Comparison of ENCODE assay signal across 9 cellular contexts in the genomic region with DNA sequence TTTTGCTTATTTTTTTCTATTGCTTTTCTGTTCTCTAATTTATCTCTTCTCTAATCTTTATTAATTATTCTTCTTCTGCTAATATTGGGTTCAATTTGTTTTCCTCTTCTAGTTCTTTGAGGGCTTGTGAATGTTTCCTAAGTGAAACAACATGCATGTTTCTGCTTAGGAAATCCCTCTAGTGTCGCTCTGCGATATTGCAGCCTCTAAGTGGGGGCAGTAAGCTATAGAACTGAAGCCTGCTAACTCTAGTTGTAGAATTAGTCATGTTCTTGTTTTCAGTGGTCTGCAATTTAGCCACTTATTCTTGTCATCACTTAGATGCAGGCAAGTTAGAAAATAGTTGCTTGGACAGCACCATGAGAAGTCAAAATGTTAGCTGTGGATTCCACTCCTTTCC.
DNase-seq lines count a peak whose midpoint lies in the region; ATAC-seq and TF ChIP-seq lines count a peak whose summit lies in the region.
"Had no signal": no experiment of that assay in that cellular context is flagged by ENCODE, and none has a peak within 500 bp of the region (broad histone marks: within the 10 kb centered on the region; RNA-seq: fewer than 3 reads in every experiment).

No MANE protein-coding gene starts in this region.

- no peaks in the 10 kb centered on the region for H3K36me3 Mint-ChIP-seq in nephron progenitor cell (ENCODE audit: low read depth)
- H3K36me3 Mint-ChIP-seq: naive thymus-derived CD8-positive, alpha-beta T cell had no signal

- H3K4me3 Mint-ChIP-seq in nephron progenitor cell, result no peak overlapping the region
- H3K4me3 Mint-ChIP-seq: naive thymus-derived CD8-positive, alpha-beta T cell had no signal

- no peak overlapping the region for H3K4me3 ChIP-seq in Jurkat, Clone E6-1 (ENCODE audit: low read length)

- no peaks in the 10 kb centered on the region for H3K27me3 Mint-ChIP-seq in nephron progenitor cell (ENCODE audit: low read depth, poor library complexity)
- H3K27me3 Mint-ChIP-seq: naive thymus-derived CD8-positive, alpha-beta T cell had no signal

- ATAC-seq in GM18873 (IDR thresholded peaks at IDR 0.05; ENCODE audit: low FRiP score, unreplicated experiment), result peak; percentile 80
- ATAC-seq in GM19035 (IDR thresholded peaks at IDR 0.05; ENCODE audit: unreplicated experiment), result no peak
- ATAC-seq: naive thymus-derived CD8-positive, alpha-beta T cell had no signal

- DNase-seq in NCI-H2196 (lab: John Stamatoyannopoulos, UW; ENCODE audit: unreplicated experiment), result peak; percentile 7
- DNase-seq in NCI-H2196 treated with DMSO at 0.1 percent for 48 hours (lab: John Stamatoyannopoulos, UW; ENCODE audit: unreplicated experiment), result no peak
- DNase-seq in Jurkat, Clone E6-1 (ENCODE audit: low read depth, low spot score), result peak; percentile 32
- peak; percentile 0 for DNase-seq in amniotic epithelial cell (ENCODE audit: low read depth)
- peak; percentile 1 for DNase-seq in nephron progenitor cell
- DNase-seq in NCI-H1694 treated with DMSO at 0.1 percent for 48 hours (lab: John Stamatoyannopoulos, UW), result no peak

- H3K9me3 Mint-ChIP-seq in nephron progenitor cell, result peaks cover 46% of the 10 kb centered on the region
- H3K9me3 Mint-ChIP-seq: naive thymus-derived CD8-positive, alpha-beta T cell had no signal

- peak; percentile 25 for TF ChIP-seq CTCF in nephron progenitor cell (IDR thresholded peaks at IDR 0.05)

- H3K4me1 Mint-ChIP-seq in nephron progenitor cell, result no peaks in the 10 kb centered on the region
- H3K4me1 Mint-ChIP-seq: naive thymus-derived CD8-positive, alpha-beta T cell had no signal

- no peak overlapping the region for H3K27ac Mint-ChIP-seq in nephron progenitor cell
- H3K27ac Mint-ChIP-seq: naive thymus-derived CD8-positive, alpha-beta T cell had no signal

Comparison
In these comparisons a context has a peak if more than half of its experiments do, and no peak if none do; other contexts are left out.
1. DNase-seq: peak in NCI-H2196 (single experiment), Jurkat, Clone E6-1 (single experiment), amniotic epithelial cell (single experiment) and nephron progenitor cell (single experiment); none in NCI-H2196 treated with DMSO at 0.1 percent for 48 hours (single experiment) and NCI-H1694 treated with DMSO at 0.1 percent for 48 hours (single experiment).